1 cellular context compared by ENCODE assay signal in the genomic region with DNA sequence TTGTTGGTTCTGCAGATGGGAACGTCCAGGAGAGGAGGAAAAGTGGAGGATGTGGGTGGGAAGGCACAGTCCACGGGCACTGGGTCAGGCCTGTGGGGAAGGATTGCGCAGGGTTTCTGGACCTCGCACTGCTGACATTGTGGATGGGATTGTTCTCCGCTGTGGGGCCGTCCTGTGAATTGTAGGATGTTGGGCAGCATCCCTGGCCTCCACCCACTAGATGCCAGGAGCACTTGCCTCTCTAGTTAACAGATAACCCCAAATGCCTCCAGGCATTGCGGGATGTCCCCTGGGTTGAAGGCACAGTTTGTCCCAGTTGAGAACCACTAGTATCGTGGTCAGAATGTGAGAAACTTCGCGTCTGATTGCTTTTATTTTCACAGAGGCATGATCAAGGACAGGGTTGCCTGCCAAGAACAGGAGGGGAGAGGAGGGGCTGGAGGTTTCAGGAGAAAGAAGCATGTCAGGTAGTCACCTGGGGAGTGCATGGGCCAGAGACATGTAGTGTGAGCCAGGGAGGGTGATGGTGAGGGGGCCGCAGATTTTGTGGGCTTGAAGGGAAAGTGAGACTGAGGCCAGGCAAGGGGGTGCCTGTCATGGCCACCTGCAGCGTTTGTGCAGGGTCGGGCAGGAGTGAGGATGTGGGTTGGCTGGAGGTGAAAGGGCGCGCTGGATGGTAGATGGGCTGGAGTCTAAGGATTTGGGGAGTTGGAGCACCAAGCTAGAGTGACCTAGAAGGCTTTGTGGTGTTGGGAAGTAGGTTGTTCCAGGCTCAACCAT.
TF ChIP-seq lines count a peak whose summit lies in the region.

No MANE protein-coding gene starts in this region.

TF ChIP-seq in GM23338, 12 proteins besides CTCF, POLR2A, EP300 and RAD21 (continued from another document):
- TF ChIP-seq REST (IDR thresholded peaks at IDR 0.05; ENCODE audit: unreplicated experiment) (no peak), ZNF114 (CRISPR knock-in tag; IDR thresholded peaks at IDR 0.05) (no peak)
TF ChIP-seq in GM23338: peak in this region for 0.
